ENCODE assay signal across 2 cellular contexts in the genomic region with DNA sequence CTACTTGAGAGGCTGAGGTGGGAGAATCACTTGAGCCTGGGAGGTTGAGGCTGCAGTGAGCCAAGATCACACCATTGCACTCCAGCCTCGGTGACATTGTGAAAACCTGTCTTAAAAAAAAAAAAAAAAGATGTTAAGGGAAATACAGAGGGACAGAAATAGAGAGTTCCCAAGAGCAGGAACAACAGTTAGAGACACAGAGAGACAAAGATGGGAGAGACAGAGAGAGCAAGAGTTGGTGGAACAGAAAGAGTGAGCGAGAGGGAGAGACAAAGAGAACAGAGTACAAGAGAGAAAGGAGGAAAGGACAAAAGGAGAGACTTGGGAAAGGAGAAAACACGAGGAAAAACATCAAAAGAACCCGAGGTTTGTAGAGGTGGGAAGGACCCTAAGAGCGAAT.
A peak's percentile ranks its signal among the peaks of the same experiment; 100 is the strongest.
TF ChIP-seq lines count a peak whose summit lies in the region.

No MANE protein-coding gene starts in this region.

TF ChIP-seq in IMR-90, 13 proteins besides CTCF, POLR2A, EP300 and RAD21:
- TF ChIP-seq MAZ (IDR thresholded peaks at IDR 0.05; ENCODE audit: borderline replicate concordance, low read depth, low read length) (no peak), MAFK (IDR thresholded peaks at IDR 0.05; ENCODE audit: low read depth, low read length) (no peak), BHLHE40 (IDR thresholded peaks at IDR 0.05; ENCODE audit: low read depth, low read length) (no peak), RFX5 (IDR thresholded peaks at IDR 0.05; ENCODE audit: low read depth, low read length) (no peak), ELK1 (IDR thresholded peaks at IDR 0.05; ENCODE audit: borderline replicate concordance, low read depth, low read length) (no peak), NFE2L2 (IDR thresholded peaks at IDR 0.05; ENCODE audit: low read depth, low read length) (no peak), RCOR1 (IDR thresholded peaks at IDR 0.05; ENCODE audit: insufficient replicate concordance, low read length) (no peak), CHD1 (IDR thresholded peaks at IDR 0.05; ENCODE audit: low read depth, low read length) (no peak), CEBPB (IDR thresholded peaks at IDR 0.05; ENCODE audit: low read depth, low read length) (no peak), SMC3 (IDR thresholded peaks at IDR 0.05; ENCODE audit: low read depth, low read length) (no peak), MXI1 (IDR thresholded peaks at IDR 0.05; ENCODE audit: borderline replicate concordance, low read depth, low read length) (no peak), FOS (IDR thresholded peaks at IDR 0.05; ENCODE audit: low read depth, low read length) (no peak)
- TF ChIP-seq, protein P1, sequence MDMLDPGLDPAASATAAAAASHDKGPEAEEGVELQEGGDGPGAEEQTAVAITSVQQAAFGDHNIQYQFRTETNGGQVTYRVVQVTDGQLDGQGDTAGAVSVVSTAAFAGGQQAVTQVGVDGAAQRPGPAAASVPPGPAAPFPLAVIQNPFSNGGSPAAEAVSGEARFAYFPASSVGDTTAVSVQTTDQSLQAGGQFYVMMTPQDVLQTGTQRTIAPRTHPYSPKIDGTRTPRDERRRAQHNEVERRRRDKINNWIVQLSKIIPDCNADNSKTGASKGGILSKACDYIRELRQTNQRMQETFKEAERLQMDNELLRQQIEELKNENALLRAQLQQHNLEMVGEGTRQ (IDR thresholded peaks at IDR 0.05; ENCODE audit: low read depth, low read length) = no peak

TF ChIP-seq in K562, 482 proteins besides CTCF, POLR2A, EP300 and RAD21:
- TF ChIP-seq SNIP1 (IDR thresholded peaks at IDR 0.05; ENCODE audit: low read depth) = peak; percentile 13; the same call in 1 of the 2 replicates
- TF ChIP-seq NCOA4 (IDR thresholded peaks at IDR 0.05; ENCODE audit: partially characterized antibody) = peak; percentile 75
- no peak for TF ChIP-seq CC2D1A (IDR thresholded peaks at IDR 0.05)
- TF ChIP-seq SMAD4 (CRISPR knock-in tag; conservative IDR thresholded peaks at IDR 0.05) = peak; percentile 44; the same call in 1 of the 2 replicates
- TF ChIP-seq, protein P2, sequence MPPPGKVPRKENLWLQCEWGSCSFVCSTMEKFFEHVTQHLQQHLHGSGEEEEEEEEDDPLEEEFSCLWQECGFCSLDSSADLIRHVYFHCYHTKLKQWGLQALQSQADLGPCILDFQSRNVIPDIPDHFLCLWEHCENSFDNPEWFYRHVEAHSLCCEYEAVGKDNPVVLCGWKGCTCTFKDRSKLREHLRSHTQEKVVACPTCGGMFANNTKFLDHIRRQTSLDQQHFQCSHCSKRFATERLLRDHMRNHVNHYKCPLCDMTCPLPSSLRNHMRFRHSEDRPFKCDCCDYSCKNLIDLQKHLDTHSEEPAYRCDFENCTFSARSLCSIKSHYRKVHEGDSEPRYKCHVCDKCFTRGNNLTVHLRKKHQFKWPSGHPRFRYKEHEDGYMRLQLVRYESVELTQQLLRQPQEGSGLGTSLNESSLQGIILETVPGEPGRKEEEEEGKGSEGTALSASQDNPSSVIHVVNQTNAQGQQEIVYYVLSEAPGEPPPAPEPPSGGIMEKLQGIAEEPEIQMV (tag; conservative IDR thresholded peaks at IDR 0.05; ENCODE audit: low read depth) = peak; percentile 56; the same call in 1 of the 2 replicates
- no peak for TF ChIP-seq SLC30A9 (CRISPR knock-in tag; IDR thresholded peaks at IDR 0.05)
- TF ChIP-seq, protein P3, sequence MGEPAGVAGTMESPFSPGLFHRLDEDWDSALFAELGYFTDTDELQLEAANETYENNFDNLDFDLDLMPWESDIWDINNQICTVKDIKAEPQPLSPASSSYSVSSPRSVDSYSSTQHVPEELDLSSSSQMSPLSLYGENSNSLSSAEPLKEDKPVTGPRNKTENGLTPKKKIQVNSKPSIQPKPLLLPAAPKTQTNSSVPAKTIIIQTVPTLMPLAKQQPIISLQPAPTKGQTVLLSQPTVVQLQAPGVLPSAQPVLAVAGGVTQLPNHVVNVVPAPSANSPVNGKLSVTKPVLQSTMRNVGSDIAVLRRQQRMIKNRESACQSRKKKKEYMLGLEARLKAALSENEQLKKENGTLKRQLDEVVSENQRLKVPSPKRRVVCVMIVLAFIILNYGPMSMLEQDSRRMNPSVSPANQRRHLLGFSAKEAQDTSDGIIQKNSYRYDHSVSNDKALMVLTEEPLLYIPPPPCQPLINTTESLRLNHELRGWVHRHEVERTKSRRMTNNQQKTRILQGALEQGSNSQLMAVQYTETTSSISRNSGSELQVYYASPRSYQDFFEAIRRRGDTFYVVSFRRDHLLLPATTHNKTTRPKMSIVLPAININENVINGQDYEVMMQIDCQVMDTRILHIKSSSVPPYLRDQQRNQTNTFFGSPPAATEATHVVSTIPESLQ (CRISPR knock-in tag; IDR thresholded peaks at IDR 0.05) = no peak
- TF ChIP-seq, protein P4, sequence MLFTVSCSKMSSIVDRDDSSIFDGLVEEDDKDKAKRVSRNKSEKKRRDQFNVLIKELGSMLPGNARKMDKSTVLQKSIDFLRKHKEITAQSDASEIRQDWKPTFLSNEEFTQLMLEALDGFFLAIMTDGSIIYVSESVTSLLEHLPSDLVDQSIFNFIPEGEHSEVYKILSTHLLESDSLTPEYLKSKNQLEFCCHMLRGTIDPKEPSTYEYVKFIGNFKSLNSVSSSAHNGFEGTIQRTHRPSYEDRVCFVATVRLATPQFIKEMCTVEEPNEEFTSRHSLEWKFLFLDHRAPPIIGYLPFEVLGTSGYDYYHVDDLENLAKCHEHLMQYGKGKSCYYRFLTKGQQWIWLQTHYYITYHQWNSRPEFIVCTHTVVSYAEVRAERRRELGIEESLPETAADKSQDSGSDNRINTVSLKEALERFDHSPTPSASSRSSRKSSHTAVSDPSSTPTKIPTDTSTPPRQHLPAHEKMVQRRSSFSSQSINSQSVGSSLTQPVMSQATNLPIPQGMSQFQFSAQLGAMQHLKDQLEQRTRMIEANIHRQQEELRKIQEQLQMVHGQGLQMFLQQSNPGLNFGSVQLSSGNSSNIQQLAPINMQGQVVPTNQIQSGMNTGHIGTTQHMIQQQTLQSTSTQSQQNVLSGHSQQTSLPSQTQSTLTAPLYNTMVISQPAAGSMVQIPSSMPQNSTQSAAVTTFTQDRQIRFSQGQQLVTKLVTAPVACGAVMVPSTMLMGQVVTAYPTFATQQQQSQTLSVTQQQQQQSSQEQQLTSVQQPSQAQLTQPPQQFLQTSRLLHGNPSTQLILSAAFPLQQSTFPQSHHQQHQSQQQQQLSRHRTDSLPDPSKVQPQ (CRISPR knock-in tag; IDR thresholded peaks at IDR 0.05; ENCODE audit: borderline replicate concordance) = no peak
- no peak for TF ChIP-seq STAG1 (CRISPR knock-in tag; IDR thresholded peaks at IDR 0.05; ENCODE audit: borderline replicate concordance)
- peak; percentile 32; the same call in 1 of the 2 replicates for TF ChIP-seq ZNF407 (IDR thresholded peaks at IDR 0.05; ENCODE audit: low read depth)
- TF ChIP-seq HDAC1 (IDR thresholded peaks at IDR 0.05) = 0 out of 4 replicates have a peak, but pooled peaks of 1 of the 2 experiments have one; percentile 17
- TF ChIP-seq ARHGAP35 (IDR thresholded peaks at IDR 0.05; ENCODE audit: partially characterized antibody) = peak; percentile 78
- peak; percentile 85 for TF ChIP-seq ZNF512 (tag; IDR thresholded peaks at IDR 0.05)
- TF ChIP-seq DDX20 (tag; IDR thresholded peaks at IDR 0.05; ENCODE audit: low read depth) = peak; percentile 52; the same call in 1 of the 2 replicates
- TF ChIP-seq ARID1B (IDR thresholded peaks at IDR 0.05) = no peak
- peak; percentile 13; the same call in 1 of the 2 replicates for TF ChIP-seq SMARCA5 (IDR thresholded peaks at IDR 0.05)
- TF ChIP-seq LARP7 (IDR thresholded peaks at IDR 0.05) = peak; percentile 86
- TF ChIP-seq PTTG1 (tag; IDR thresholded peaks at IDR 0.05; ENCODE audit: low read depth) = 0 out of 2 replicates have a peak, but pooled peaks have one; percentile 31
- 0 out of 4 replicates have a peak, but pooled peaks of 1 of the 2 experiments have one; percentile 52 for TF ChIP-seq MCM7 (IDR thresholded peaks at IDR 0.05)
- peak; percentile 53; the same call in 1 of the 2 replicates for TF ChIP-seq EHMT2 (IDR thresholded peaks at IDR 0.05)
- TF ChIP-seq TSC22D4 (tag; IDR thresholded peaks at IDR 0.05) = 0 out of 2 replicates have a peak, but pooled peaks have one; percentile 81
- TF ChIP-seq, protein P5, sequence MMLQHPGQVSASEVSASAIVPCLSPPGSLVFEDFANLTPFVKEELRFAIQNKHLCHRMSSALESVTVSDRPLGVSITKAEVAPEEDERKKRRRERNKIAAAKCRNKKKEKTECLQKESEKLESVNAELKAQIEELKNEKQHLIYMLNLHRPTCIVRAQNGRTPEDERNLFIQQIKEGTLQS (IDR thresholded peaks at IDR 0.05) = no peak
- TF ChIP-seq, protein P5 (CRISPR knock-in tag; conservative IDR thresholded peaks at IDR 0.05) = no peak
- 0 out of 2 replicates have a peak, but pooled peaks have one; percentile 6 for TF ChIP-seq ZNF668 (CRISPR knock-in tag; IDR thresholded peaks at IDR 0.05)
- no peak for TF ChIP-seq HNRNPLL (IDR thresholded peaks at IDR 0.05; ENCODE audit: low read depth, low read length, poor library complexity, severe bottlenecking)
- peak; percentile 32; the same call in 1 of the 2 replicates for TF ChIP-seq HDGF (IDR thresholded peaks at IDR 0.05)
- TF ChIP-seq, protein P6, sequence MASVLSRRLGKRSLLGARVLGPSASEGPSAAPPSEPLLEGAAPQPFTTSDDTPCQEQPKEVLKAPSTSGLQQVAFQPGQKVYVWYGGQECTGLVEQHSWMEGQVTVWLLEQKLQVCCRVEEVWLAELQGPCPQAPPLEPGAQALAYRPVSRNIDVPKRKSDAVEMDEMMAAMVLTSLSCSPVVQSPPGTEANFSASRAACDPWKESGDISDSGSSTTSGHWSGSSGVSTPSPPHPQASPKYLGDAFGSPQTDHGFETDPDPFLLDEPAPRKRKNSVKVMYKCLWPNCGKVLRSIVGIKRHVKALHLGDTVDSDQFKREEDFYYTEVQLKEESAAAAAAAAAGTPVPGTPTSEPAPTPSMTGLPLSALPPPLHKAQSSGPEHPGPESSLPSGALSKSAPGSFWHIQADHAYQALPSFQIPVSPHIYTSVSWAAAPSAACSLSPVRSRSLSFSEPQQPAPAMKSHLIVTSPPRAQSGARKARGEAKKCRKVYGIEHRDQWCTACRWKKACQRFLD (CRISPR knock-in tag; IDR thresholded peaks at IDR 0.05) = 0 out of 2 replicates have a peak, but pooled peaks have one; percentile 4
